Comparison of ENCODE assay signal across 1 cellular context in the genomic region with DNA sequence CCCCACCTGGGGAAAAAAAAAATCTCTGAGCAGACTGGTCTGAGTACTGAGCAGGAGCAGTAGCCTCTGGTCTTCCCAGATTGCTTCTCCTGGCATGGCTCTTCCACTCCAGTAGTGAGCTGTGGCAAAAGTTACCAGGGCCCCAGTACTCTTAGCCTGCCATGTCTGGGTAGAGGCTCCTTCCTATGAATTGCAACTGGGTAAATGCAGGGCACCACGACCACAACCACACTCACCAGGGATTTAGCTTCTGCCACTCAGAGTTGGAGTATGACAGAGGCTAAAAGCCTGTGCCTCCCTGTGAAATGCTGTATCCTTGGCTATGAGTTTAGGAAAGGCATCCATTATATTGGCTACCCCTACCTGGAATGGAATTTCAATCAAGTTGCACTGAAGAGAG.
TF ChIP-seq lines count a peak whose summit lies in the region.

No MANE protein-coding gene starts in this region.

TF ChIP-seq in GM23338, 12 proteins besides CTCF, POLR2A, EP300 and RAD21 (continued from another document):
- TF ChIP-seq, protein P1, sequence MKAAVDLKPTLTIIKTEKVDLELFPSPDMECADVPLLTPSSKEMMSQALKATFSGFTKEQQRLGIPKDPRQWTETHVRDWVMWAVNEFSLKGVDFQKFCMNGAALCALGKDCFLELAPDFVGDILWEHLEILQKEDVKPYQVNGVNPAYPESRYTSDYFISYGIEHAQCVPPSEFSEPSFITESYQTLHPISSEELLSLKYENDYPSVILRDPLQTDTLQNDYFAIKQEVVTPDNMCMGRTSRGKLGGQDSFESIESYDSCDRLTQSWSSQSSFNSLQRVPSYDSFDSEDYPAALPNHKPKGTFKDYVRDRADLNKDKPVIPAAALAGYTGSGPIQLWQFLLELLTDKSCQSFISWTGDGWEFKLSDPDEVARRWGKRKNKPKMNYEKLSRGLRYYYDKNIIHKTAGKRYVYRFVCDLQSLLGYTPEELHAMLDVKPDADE (IDR thresholded peaks at IDR 0.05): no peak
- TF ChIP-seq, protein P2, sequence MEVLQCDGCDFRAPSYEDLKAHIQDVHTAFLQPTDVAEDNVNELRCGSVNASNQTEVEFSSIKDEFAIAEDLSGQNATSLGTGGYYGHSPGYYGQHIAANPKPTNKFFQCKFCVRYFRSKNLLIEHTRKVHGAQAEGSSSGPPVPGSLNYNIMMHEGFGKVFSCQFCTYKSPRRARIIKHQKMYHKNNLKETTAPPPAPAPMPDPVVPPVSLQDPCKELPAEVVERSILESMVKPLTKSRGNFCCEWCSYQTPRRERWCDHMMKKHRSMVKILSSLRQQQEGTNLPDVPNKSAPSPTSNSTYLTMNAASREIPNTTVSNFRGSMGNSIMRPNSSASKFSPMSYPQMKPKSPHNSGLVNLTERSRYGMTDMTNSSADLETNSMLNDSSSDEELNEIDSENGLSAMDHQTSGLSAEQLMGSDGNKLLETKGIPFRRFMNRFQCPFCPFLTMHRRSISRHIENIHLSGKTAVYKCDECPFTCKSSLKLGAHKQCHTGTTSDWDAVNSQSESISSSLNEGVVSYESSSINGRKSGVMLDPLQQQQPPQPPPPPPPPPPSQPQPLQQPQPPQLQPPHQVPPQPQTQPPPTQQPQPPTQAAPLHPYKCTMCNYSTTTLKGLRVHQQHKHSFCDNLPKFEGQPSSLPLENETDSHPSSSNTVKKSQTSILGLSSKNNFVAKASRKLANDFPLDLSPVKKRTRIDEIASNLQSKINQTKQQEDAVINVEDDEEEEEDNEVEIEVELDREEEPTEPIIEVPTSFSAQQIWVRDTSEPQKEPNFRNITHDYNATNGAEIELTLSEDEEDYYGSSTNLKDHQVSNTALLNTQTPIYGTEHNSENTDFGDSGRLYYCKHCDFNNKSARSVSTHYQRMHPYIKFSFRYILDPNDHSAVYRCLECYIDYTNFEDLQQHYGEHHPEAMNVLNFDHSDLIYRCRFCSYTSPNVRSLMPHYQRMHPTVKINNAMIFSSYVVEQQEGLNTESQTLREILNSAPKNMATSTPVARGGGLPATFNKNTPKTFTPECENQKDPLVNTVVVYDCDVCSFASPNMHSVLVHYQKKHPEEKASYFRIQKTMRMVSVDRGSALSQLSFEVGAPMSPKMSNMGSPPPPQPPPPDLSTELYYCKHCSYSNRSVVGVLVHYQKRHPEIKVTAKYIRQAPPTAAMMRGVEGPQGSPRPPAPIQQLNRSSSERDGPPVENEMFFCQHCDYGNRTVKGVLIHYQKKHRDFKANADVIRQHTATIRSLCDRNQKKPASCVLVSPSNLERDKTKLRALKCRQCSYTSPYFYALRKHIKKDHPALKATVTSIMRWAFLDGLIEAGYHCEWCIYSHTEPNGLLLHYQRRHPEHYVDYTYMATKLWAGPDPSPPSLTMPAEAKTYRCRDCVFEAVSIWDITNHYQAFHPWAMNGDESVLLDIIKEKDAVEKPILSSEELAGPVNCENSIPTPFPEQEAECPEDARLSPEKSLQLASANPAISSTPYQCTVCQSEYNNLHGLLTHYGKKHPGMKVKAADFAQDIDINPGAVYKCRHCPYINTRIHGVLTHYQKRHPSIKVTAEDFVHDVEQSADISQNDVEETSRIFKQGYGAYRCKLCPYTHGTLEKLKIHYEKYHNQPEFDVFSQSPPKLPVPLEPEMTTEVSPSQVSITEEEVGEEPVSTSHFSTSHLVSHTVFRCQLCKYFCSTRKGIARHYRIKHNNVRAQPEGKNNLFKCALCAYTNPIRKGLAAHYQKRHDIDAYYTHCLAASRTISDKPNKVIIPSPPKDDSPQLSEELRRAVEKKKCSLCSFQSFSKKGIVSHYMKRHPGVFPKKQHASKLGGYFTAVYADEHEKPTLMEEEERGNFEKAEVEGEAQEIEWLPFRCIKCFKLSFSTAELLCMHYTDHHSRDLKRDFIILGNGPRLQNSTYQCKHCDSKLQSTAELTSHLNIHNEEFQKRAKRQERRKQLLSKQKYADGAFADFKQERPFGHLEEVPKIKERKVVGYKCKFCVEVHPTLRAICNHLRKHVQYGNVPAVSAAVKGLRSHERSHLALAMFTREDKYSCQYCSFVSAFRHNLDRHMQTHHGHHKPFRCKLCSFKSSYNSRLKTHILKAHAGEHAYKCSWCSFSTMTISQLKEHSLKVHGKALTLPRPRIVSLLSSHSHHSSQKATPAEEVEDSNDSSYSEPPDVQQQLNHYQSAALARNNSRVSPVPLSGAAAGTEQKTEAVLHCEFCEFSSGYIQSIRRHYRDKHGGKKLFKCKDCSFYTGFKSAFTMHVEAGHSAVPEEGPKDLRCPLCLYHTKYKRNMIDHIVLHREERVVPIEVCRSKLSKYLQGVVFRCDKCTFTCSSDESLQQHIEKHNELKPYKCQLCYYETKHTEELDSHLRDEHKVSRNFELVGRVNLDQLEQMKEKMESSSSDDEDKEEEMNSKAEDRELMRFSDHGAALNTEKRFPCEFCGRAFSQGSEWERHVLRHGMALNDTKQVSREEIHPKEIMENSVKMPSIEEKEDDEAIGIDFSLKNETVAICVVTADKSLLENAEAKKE (CRISPR knock-in tag; IDR thresholded peaks at IDR 0.05): no peak
- TF ChIP-seq STAT1 (IDR thresholded peaks at IDR 0.05; ENCODE audit: unreplicated experiment): no peak
- TF ChIP-seq JUNB (IDR thresholded peaks at IDR 0.05; ENCODE audit: unreplicated experiment): no peak
- no peak for TF ChIP-seq ZNF331 (CRISPR knock-in tag; IDR thresholded peaks at IDR 0.05; ENCODE audit: low read depth)
